Comparison of ENCODE assay signal across 28 cellular contexts in genomic region chr4:114558446-114559020, GRCh38. TPM values are rescaled to one million over a fixed set of nuclear protein-coding genes. Genes with fewer than 3 reads are reported as not detected.
DNase-seq lines count a peak whose midpoint lies in the region; ATAC-seq, FAIRE-seq and TF ChIP-seq lines count a peak whose summit lies in the region.
"Had no signal": no experiment of that assay in that cellular context is flagged by ENCODE, and none has a peak within 500 bp of the region (broad histone marks: within the 10 kb centered on the region; RNA-seq: fewer than 3 reads in every experiment).

No MANE protein-coding gene starts in this region.

- no peak overlapping the region for H3K4me3 Mint-ChIP-seq in activated T-helper 1 cell treated with anti-CD3 and anti-CD28 coated beads, Interleukin-12 subunit alpha, Interleukin-12 subunit beta, Interleukin-2, Interleukin-4 antibody, amounts not matched to agents 30 ng/mL and 10 ng/mL and 1 ng/mL, durations not matched to agents 14 hours and 24 hours and 36 hours
- H3K4me3 Mint-ChIP-seq: activated B cell treated with CpG ODN at 0.5 μM for 24 hours; CD14-positive monocyte; mesothelial cell of epicardium; naive thymus-derived CD4-positive, alpha-beta T cell had no signal

- H3K4me2 ChIP-seq in OCI-LY7 (ENCODE audit: low read length) = no peak overlapping the region
- H3K4me2 ChIP-seq: KMS-11 had no signal

- peak; percentile 8 for DNase-seq in ELR (ENCODE audit: low read depth)
- DNase-seq in OCI-LY7 (ENCODE audit: low spot score) = peak; percentile 49
- peak; percentile 1 for DNase-seq in glomerular visceral epithelial cell (ENCODE audit: extremely low spot score)
- DNase-seq in activated T-helper 1 cell treated with anti-CD3 and anti-CD28 coated beads, Interleukin-12 subunit alpha, Interleukin-12 subunit beta, Interleukin-2, Interleukin-4 antibody, amounts not matched to agents 30 ng/mL and 10 ng/mL and 1 ng/mL, durations not matched to agents 14 hours and 24 hours and 36 hours (ENCODE audit: low spot score) = no peak
- DNase-seq in activated CD8-positive, alpha-beta memory T cell treated with anti-CD3 and anti-CD28 coated beads, Interleukin-2, amount 50 U/mL, for 48 hours = no peak
- DNase-seq: activated B cell treated with CpG ODN at 0.5 μM for 24 hours; GF-D8; GOT3; left ventricle myocardium inferior; MV-4-11; naive thymus-derived CD4-positive, alpha-beta T cell; NCI-H187; NCI-H774; small intestine; stimulated activated CD4-positive, alpha-beta T cell treated with anti-CD3 and anti-CD28 coated beads, Interleukin-2, amount 100 ng/mL, for 24 hours; substantia nigra; SW 1271; T1000 had no signal

- H3K36me3 ChIP-seq in OCI-LY7 (ENCODE audit: insufficient read depth, low read length) = no peaks in the 10 kb centered on the region
- H3K36me3 ChIP-seq: left ventricle myocardium inferior had no signal

- H4K20me1 ChIP-seq in OCI-LY7 (ENCODE audit: insufficient read depth, low read length) = no peaks in the 10 kb centered on the region

- H3K4me1 Mint-ChIP-seq in activated T-helper 1 cell treated with anti-CD3 and anti-CD28 coated beads, Interleukin-12 subunit alpha, Interleukin-12 subunit beta, Interleukin-2, Interleukin-4 antibody, amounts not matched to agents 30 ng/mL and 10 ng/mL and 1 ng/mL, durations not matched to agents 14 hours and 24 hours and 36 hours (ENCODE audit: low read depth) = no peaks in the 10 kb centered on the region
- H3K4me1 Mint-ChIP-seq: activated B cell treated with CpG ODN at 0.5 μM for 24 hours; CD14-positive monocyte; mesothelial cell of epicardium; naive thymus-derived CD4-positive, alpha-beta T cell had no signal

- peaks cover 16% of the 10 kb centered on the region for H3K9me3 ChIP-seq in OCI-LY7 (ENCODE audit: low read length)

- H3K9me2 ChIP-seq in OCI-LY7 (ENCODE audit: insufficient read depth, low read length) = no peaks in the 10 kb centered on the region

- peak; percentile 56 for FAIRE-seq in A204.1 (lab: Jason Lieb, UNC)
- FAIRE-seq: GM18507 had no signal

- H3K27me3 Mint-ChIP-seq in activated T-helper 1 cell treated with anti-CD3 and anti-CD28 coated beads, Interleukin-12 subunit alpha, Interleukin-12 subunit beta, Interleukin-2, Interleukin-4 antibody, amounts not matched to agents 30 ng/mL and 10 ng/mL and 1 ng/mL, durations not matched to agents 14 hours and 24 hours and 36 hours (ENCODE audit: insufficient read depth) = no peaks in the 10 kb centered on the region
- H3K27me3 Mint-ChIP-seq: activated B cell treated with CpG ODN at 0.5 μM for 24 hours had no signal

- H2AFZ ChIP-seq in OCI-LY7 (ENCODE audit: low read length) = no peak overlapping the region

- no peak for ATAC-seq in GM21619 (IDR thresholded peaks at IDR 0.05; ENCODE audit: unreplicated experiment)
- ATAC-seq: foreskin keratinocyte; naive thymus-derived CD4-positive, alpha-beta T cell; Right ventricle myocardium inferior had no signal

- no peaks in the 10 kb centered on the region for H3K36me3 Mint-ChIP-seq in activated T-helper 1 cell treated with anti-CD3 and anti-CD28 coated beads, Interleukin-12 subunit alpha, Interleukin-12 subunit beta, Interleukin-2, Interleukin-4 antibody, amounts not matched to agents 30 ng/mL and 10 ng/mL and 1 ng/mL, durations not matched to agents 14 hours and 24 hours and 36 hours (ENCODE audit: low read depth)
- H3K36me3 Mint-ChIP-seq: CD14-positive monocyte; naive thymus-derived CD4-positive, alpha-beta T cell had no signal

- H3K4me1 ChIP-seq in OCI-LY7 (ENCODE audit: insufficient read depth, low read length, poor library complexity, severe bottlenecking) = no peaks in the 10 kb centered on the region
- H3K4me1 ChIP-seq: foreskin keratinocyte, left ventricle myocardium inferior had no signal

- POLR2A ChIA-PET in OCI-LY7 (lab: Charles Lee) = no interaction called here

- no peak for TF ChIP-seq CTCF in OCI-LY7 (conservative IDR thresholded peaks at IDR 0.05; ENCODE audit: low read length)

- CTCF ChIA-PET in OCI-LY7 (lab: Charles Lee; ENCODE audit: unreplicated experiment) = no interaction called here

- H3K27ac ChIP-seq in OCI-LY7 (ENCODE audit: low read depth, low read length, poor library complexity, severe bottlenecking) = no peak overlapping the region
- H3K27ac ChIP-seq: foreskin keratinocyte, KMS-11, left ventricle myocardium inferior had no signal

- peaks cover 7% of the 10 kb centered on the region for H3K9me3 Mint-ChIP-seq in activated T-helper 1 cell treated with anti-CD3 and anti-CD28 coated beads, Interleukin-12 subunit alpha, Interleukin-12 subunit beta, Interleukin-2, Interleukin-4 antibody, amounts not matched to agents 30 ng/mL and 10 ng/mL and 1 ng/mL, durations not matched to agents 14 hours and 24 hours and 36 hours

- H3K27ac Mint-ChIP-seq in activated T-helper 1 cell treated with anti-CD3 and anti-CD28 coated beads, Interleukin-12 subunit alpha, Interleukin-12 subunit beta, Interleukin-2, Interleukin-4 antibody, amounts not matched to agents 30 ng/mL and 10 ng/mL and 1 ng/mL, durations not matched to agents 14 hours and 24 hours and 36 hours = no peak overlapping the region
- H3K27ac Mint-ChIP-seq: activated B cell treated with CpG ODN at 0.5 μM for 24 hours; activated T-helper 2 cell treated with anti-CD3 and anti-CD28 coated beads, Interferon-gamma antibody, Interleukin-2, Interleukin-4, amounts not matched to agents 10 μg/mL and 5 μg/mL and 100 μg/mL, durations not matched to agents 14 hours and 24 hours and 36 hours; CD14-positive monocyte; mesothelial cell of epicardium; naive thymus-derived CD4-positive, alpha-beta T cell had no signal

- BruUV-seq in OCI-LY7 (replicated peaks; lab: Mats Ljungman, UMichigan) = no TSS peak

- H3K4me3 ChIP-seq in OCI-LY7 (ENCODE audit: low read depth, low read length, poor library complexity, severe bottlenecking) = no peak overlapping the region
- H3K4me3 ChIP-seq: left ventricle myocardium inferior had no signal

- intact Hi-C loops in OCI-LY7 (cut with micrococcal nuclease; ENCODE audit: unreplicated experiment) = no loop called here
- intact Hi-C loops in activated T-helper 1 cell treated with anti-CD3 and anti-CD28 coated beads, Interleukin-12 subunit alpha, Interleukin-12 subunit beta, Interleukin-2, Interleukin-4 antibody, amounts not matched to agents 30 ng/mL and 10 ng/mL and 1 ng/mL, durations not matched to agents 14 hours and 24 hours and 36 hours (cut with micrococcal nuclease) = no loop called here

- no peaks in the 10 kb centered on the region for H3K79me2 ChIP-seq in OCI-LY7 (ENCODE audit: insufficient read depth, low read depth, low read length)

RNA-seq across cellular contexts. Expression of gene UGT8, which starts 40.1 kb away (rescaled TPM):
- total RNA-seq in OCI-LY7 (2014; rRNA removed; shearing (Covaris generic)) = 17.5 and 19.0 TPM in 2 replicates
- total RNA-seq in OCI-LY7 (2022) = 18.5 and 20.7 TPM in 2 replicates
- 0.07 TPM in 1 of 2 replicates, not detected in the other for total RNA-seq in activated T-helper 1 cell treated with anti-CD3 and anti-CD28 coated beads, Interleukin-12 subunit alpha, Interleukin-12 subunit beta, Interleukin-2, Interleukin-4 antibody, amounts not matched to agents 30 ng/mL and 10 ng/mL and 1 ng/mL, durations not matched to agents 14 hours and 24 hours and 36 hours
- total RNA-seq: activated T-helper 2 cell treated with anti-CD3 and anti-CD28 coated beads, Interferon-gamma antibody, Interleukin-2, Interleukin-4, amounts not matched to agents 10 μg/mL and 5 μg/mL and 100 μg/mL, durations not matched to agents 14 hours and 24 hours and 36 hours; chondrocyte; left ventricle myocardium inferior; Right ventricle myocardium inferior had no signal

Comparison
In these comparisons a context has a peak if more than half of its experiments do, and no peak if none do; other contexts are left out.
1. DNase-seq: peak in ELR (single experiment), OCI-LY7 (single experiment) and glomerular visceral epithelial cell (single experiment); none in activated T-helper 1 cell treated with anti-CD3 and anti-CD28 coated beads, Interleukin-12 subunit alpha, Interleukin-12 subunit beta, Interleukin-2, Interleukin-4 antibody, amounts not matched to agents 30 ng/mL and 10 ng/mL and 1 ng/mL, durations not matched to agents 14 hours and 24 hours and 36 hours (single experiment) and activated CD8-positive, alpha-beta memory T cell treated with anti-CD3 and anti-CD28 coated beads, Interleukin-2, amount 50 U/mL, for 48 hours (single experiment).
2. RNA of gene UGT8, which starts 40.1 kb away (total RNA-seq): 17.5 to 20.7 TPM in OCI-LY7; 0.07 TPM in activated T-helper 1 cell treated with anti-CD3 and anti-CD28 coated beads, Interleukin-12 subunit alpha, Interleukin-12 subunit beta, Interleukin-2, Interleukin-4 antibody, amounts not matched to agents 30 ng/mL and 10 ng/mL and 1 ng/mL, durations not matched to agents 14 hours and 24 hours and 36 hours; every median in the first group is over 10 times any median in the second.